9 cellular contexts compared by ENCODE assay signal in the genomic region with DNA sequence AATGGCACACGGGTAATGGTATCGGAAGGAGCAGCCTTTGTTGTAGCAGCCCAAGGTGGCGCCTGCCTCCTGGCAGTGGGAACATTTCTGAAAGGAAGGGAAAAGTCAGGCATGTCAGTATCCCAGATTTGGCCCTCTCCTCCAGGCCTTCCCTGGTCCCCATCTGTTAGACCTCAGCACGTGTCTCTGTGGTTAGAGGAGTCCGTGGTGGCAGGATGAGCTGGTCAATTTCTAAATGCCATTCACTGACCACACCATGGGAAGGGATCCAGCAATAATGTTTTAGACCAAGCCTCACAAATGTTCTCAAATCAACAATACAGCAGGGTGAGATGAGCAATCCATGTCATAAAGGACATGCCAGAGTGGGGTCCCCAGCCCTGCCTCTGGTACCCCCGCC.
A peak's percentile ranks its signal among the peaks of the same experiment; 100 is the strongest.
DNase-seq lines count a peak whose midpoint lies in the region; ATAC-seq, FAIRE-seq and TF ChIP-seq lines count a peak whose summit lies in the region.
"Had no signal": no experiment of that assay in that cellular context is flagged by ENCODE, and none has a peak within 500 bp of the region (broad histone marks: within the 10 kb centered on the region; RNA-seq: fewer than 3 reads in every experiment).

No MANE protein-coding gene starts in this region.

- in situ Hi-C loops in ACHN (cut with HindIII; ENCODE audit: low pct_ligation_motif_present, low pct_unique_long_range_greater_than_20kb, low sequenced_read_pairs): no loop called here

- peaks cover 9% of the 10 kb centered on the region for H3K36me3 ChIP-seq in adipocyte (ENCODE audit: control insufficient read depth, insufficient read depth, low read length, severe bottlenecking)

- H3K9ac ChIP-seq in adipocyte (ENCODE audit: low read length): no peak overlapping the region

- peak; percentile 18 for FAIRE-seq in GM18507 (lab: Jason Lieb, UNC)

- TF ChIP-seq CTCF in foreskin fibroblast (IDR thresholded peaks at IDR 0.05; ENCODE audit: low read depth, low read length): no peak

- no peaks in the 10 kb centered on the region for H3K27me3 ChIP-seq in adipocyte (replicated peaks; ENCODE audit: control insufficient read depth, insufficient read depth, low read length)

- ATAC-seq in HG03280 (IDR thresholded peaks at IDR 0.05; ENCODE audit: unreplicated experiment): no peak

- H3K4me1 ChIP-seq in adipocyte (ENCODE audit: control insufficient read depth, insufficient read depth, low read length): peaks cover 20% of the 10 kb centered on the region

- DNase-seq in ACHN (peak; percentile 81), GM18507 (ENCODE audit: extremely low spot score, insufficient read length, low read depth) (no peak), adipocyte (ENCODE audit: low read depth) (peak; percentile 84), foreskin fibroblast (peak; percentile 91 to 96), DMS153 (lab: John Stamatoyannopoulos, UW) (no peak), HEK293T (ENCODE audit: extremely low spot score) (no peak), midbrain (lab: John Stamatoyannopoulos, UW) (no peak)
- DNase-seq: NCI-H526 had no signal

- CTCF ChIA-PET in HEK293T (lab: Yijun Ruan, JAX): no interaction called here

- H3K4me3 ChIP-seq in adipocyte (ENCODE audit: low read length) (no peak overlapping the region), foreskin fibroblast (ENCODE audit: low read depth in 1 of 2, low read length in 2 of 2) (no peak overlapping the region)

- H3K9me3 ChIP-seq in adipocyte (ENCODE audit: control insufficient read depth, low read length): no peaks in the 10 kb centered on the region

- POLR2A ChIA-PET in HEK293T (lab: Yijun Ruan, JAX): no interaction called here

TF ChIP-seq in HEK293T, 16 proteins besides CTCF, POLR2A, EP300 and RAD21:
- TF ChIP-seq SP1 (IDR thresholded peaks at IDR 0.05) (no peak), SUZ12 (IDR thresholded peaks at IDR 0.05) (no peak), LEF1 (IDR thresholded peaks at IDR 0.05; ENCODE audit: borderline replicate concordance) (no peak), ARNT (IDR thresholded peaks at IDR 0.05) (no peak), NFRKB (IDR thresholded peaks at IDR 0.05) (no peak), CTBP1 (IDR thresholded peaks at IDR 0.05; ENCODE audit: borderline replicate concordance) (no peak), FOXK2 (IDR thresholded peaks at IDR 0.05) (no peak), BHLHE40 (IDR thresholded peaks at IDR 0.05; ENCODE audit: borderline replicate concordance) (no peak), ZNF384 (IDR thresholded peaks at IDR 0.05) (no peak)

Comparison
In these comparisons a context has a peak if more than half of its experiments do, and no peak if none do; other contexts are left out.
1. DNase-seq: peak in ACHN (single experiment), adipocyte (single experiment) and foreskin fibroblast (2 of 2); none in GM18507 (single experiment), DMS153 (single experiment), HEK293T (single experiment) and midbrain (single experiment).